ENCODE assay signal across 9 cellular contexts in the genomic region with DNA sequence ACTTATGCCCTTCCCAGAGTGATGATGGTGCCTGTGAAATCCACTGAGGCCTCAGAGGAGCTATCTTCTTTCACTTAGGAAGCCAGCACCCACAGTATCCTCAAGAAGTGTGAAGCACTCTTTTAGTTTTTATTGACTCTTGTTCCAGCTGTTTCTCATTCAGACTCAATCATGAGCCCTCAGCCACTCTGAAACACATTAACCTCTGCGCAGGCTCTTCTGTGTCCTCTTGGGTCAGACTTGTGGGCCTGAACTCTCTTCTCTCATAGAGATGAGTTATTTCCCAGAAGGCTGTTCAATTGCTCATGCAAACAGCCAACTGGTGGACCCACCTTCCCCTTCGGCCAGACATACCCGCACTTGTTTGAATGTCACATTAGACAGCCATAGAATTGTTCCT.
"Had no signal": no experiment of that assay in that cellular context is flagged by ENCODE, and none has a peak within 500 bp of the region (broad histone marks: within the 10 kb centered on the region; RNA-seq: fewer than 3 reads in every experiment).

No MANE protein-coding gene starts in this region.

- H3K4me1 ChIP-seq: breast epithelium, stomach had no signal

- H3K27me3 ChIP-seq: breast epithelium, ovary, stomach had no signal

- H3K27ac ChIP-seq: breast epithelium, ovary, stomach had no signal

- FAIRE-seq: urothelium cell line had no signal

- H3K9me3 ChIP-seq: breast epithelium, ovary, stomach had no signal

- DNase-seq: activated CD4-positive, alpha-beta T cell treated with anti-CD3 and anti-CD28 coated beads, Interleukin-2, amount 50 U/mL, for 4 hours; activated CD8-positive, alpha-beta memory T cell treated with anti-CD3 and anti-CD28 coated beads, Interleukin-2, amount 10 ng/mL, durations not matched to agents 7 days and 5 days; activated gamma-delta T cell; activated T-cell treated with anti-CD3 and anti-CD28 coated beads, Interleukin-2, amount 50 U/mL, for 24 hours; ovary; stimulated activated CD4-positive, alpha-beta T cell treated with anti-CD3 and anti-CD28 coated beads, Interleukin-4, amount 100 ng/mL, for 4 hours; stomach had no signal

- H3K36me3 ChIP-seq: breast epithelium, ovary, stomach had no signal

- H3K4me3 ChIP-seq: breast epithelium, ovary, stomach had no signal
